8 cellular contexts compared by ENCODE assay signal in genomic region chr6:80457044-80457933, GRCh38.
DNase-seq lines count a peak whose midpoint lies in the region; ATAC-seq and TF ChIP-seq lines count a peak whose summit lies in the region.

No MANE protein-coding gene starts in this region.

- H3K4me1 ChIP-seq in BE2C (0 out of 2 replicates have a peak, but pooled peaks cover under 1% of the 10 kb centered on the region), PC-3 (ENCODE audit: insufficient read depth, low read length) (peaks cover 49% of the 10 kb centered on the region), esophagus squamous epithelium (peaks cover 23 to 77% (median 32%) of the 10 kb centered on the region in 3 donors)

- H3K27ac ChIP-seq in PC-3 (ENCODE audit: low read length) (peak overlapping the region; percentile 63), esophagus squamous epithelium (peak overlapping the region; percentile 8 to 58 (median 17))

- H3K4me1 Mint-ChIP-seq in activated T-helper 17 cell treated with anti-CD3 and anti-CD28 coated beads, Interleukin-2, amount 50 U/mL, for 72 hours, result peaks cover 4% of the 10 kb centered on the region

- peak; percentile 81 for ATAC-seq in PC-3
- ATAC-seq in activated T-helper 17 cell treated with anti-CD3 and anti-CD28 coated beads, Interleukin-2, amount 50 U/mL, for 72 hours (replicated peaks), result no peak
- ATAC-seq in GM18511 (IDR thresholded peaks at IDR 0.05; ENCODE audit: unreplicated experiment), result no peak
- ATAC-seq in HG03442 (IDR thresholded peaks at IDR 0.05; ENCODE audit: unreplicated experiment), result no peak

- intact Hi-C loops in PC-3 (cut with micrococcal nuclease), result loop anchor here (5.0 kb wide), 1 partner anchor 120 kb away; no protein-coding TSS in a partner anchor
- intact Hi-C loops in esophagus squamous epithelium (cut with DNase I), result no loop called here

- H3K4me2 ChIP-seq in PC-3 (ENCODE audit: low read length), result peak overlapping the region; percentile 37

- no peaks in the 10 kb centered on the region for H3K9me3 ChIP-seq in BE2C
- H3K9me3 ChIP-seq in PC-3 (ENCODE audit: low read length), result no peaks in the 10 kb centered on the region
- H3K9me3 ChIP-seq in esophagus squamous epithelium, result no peaks in the 10 kb centered on the region

- no peaks in the 10 kb centered on the region for H3K9me2 ChIP-seq in PC-3 (replicated peaks; ENCODE audit: low read length)

- no peaks in the 10 kb centered on the region for H4K20me1 ChIP-seq in PC-3 (ENCODE audit: low read length)

- H3K9me3 Mint-ChIP-seq in activated T-helper 17 cell treated with anti-CD3 and anti-CD28 coated beads, Interleukin-2, amount 50 U/mL, for 72 hours, result no peaks in the 10 kb centered on the region

- H3K27me3 Mint-ChIP-seq in activated T-helper 17 cell treated with anti-CD3 and anti-CD28 coated beads, Interleukin-2, amount 50 U/mL, for 72 hours, result no peaks in the 10 kb centered on the region

- POLR2A ChIA-PET in PC-3 (lab: Charles Lee; ENCODE audit: unreplicated experiment), result no interaction called here

- H3K27ac Mint-ChIP-seq in activated T-helper 17 cell treated with anti-CD3 and anti-CD28 coated beads, Interleukin-2, amount 50 U/mL, for 72 hours, result no peak overlapping the region

- no peak overlapping the region for H3K4me3 ChIP-seq in BE2C (ENCODE audit: low read depth, low read length)
- no peak overlapping the region for H3K4me3 ChIP-seq in PC-3 (ENCODE audit: low read length)
- H3K4me3 ChIP-seq in esophagus squamous epithelium, result no peak overlapping the region

- no peak overlapping the region for H3K9ac ChIP-seq in PC-3 (ENCODE audit: low read length)

- TF ChIP-seq CTCF in BE2C (IDR thresholded peaks at IDR 0.05; ENCODE audit: low read depth, low read length) (no peak), PC-3 (conservative IDR thresholded peaks at IDR 0.05; ENCODE audit: low read depth, low read length) (no peak), esophagus squamous epithelium (IDR thresholded peaks at IDR 0.05) (no peak)

- H3K27me3 ChIP-seq in BE2C, result no peaks in the 10 kb centered on the region
- H3K27me3 ChIP-seq in PC-3 (ENCODE audit: low read length), result no peaks in the 10 kb centered on the region
- H3K27me3 ChIP-seq in esophagus squamous epithelium, result no peaks in the 10 kb centered on the region

- DNase-seq in BE2C (peak; percentile 49), PC-3 (peak; percentile 90), esophagus squamous epithelium (lab: John Stamatoyannopoulos, UW) (no peak), myocyte (ENCODE audit: low read depth) (peak; percentile 73)
- no peak for DNase-seq in stimulated activated CD4-positive, alpha-beta T cell treated with anti-CD3 and anti-CD28 coated beads, Interleukin-4, amount 100 ng/mL, for 24 hours

- no TSS peak for BruUV-seq in PC-3 (replicated peaks; lab: Mats Ljungman, UMichigan)

- no peak for TF ChIP-seq POLR2A in esophagus squamous epithelium (IDR thresholded peaks at IDR 0.05)

- H3K36me3 ChIP-seq in BE2C (no peaks in the 10 kb centered on the region), PC-3 (ENCODE audit: low read depth, low read length) (no peaks in the 10 kb centered on the region), esophagus squamous epithelium (no peaks in the 10 kb centered on the region)

- CTCF ChIA-PET in PC-3 (lab: Charles Lee), result no interaction called here

- no peaks in the 10 kb centered on the region for H3K36me3 Mint-ChIP-seq in activated T-helper 17 cell treated with anti-CD3 and anti-CD28 coated beads, Interleukin-2, amount 50 U/mL, for 72 hours (ENCODE audit: low read depth)

- H2AFZ ChIP-seq in PC-3 (ENCODE audit: low read length), result no peak overlapping the region

- 33 to 48% methylated on average over 5 of the region's 5 CpGs for WGBS in esophagus squamous epithelium, 2 donors

- no peaks in the 10 kb centered on the region for H3K79me2 ChIP-seq in PC-3 (ENCODE audit: low read length)

- H3F3A ChIP-seq in PC-3 (ENCODE audit: low read length, unreplicated experiment), result peaks cover 9% of the 10 kb centered on the region

- H3K4me3 Mint-ChIP-seq in activated T-helper 17 cell treated with anti-CD3 and anti-CD28 coated beads, Interleukin-2, amount 50 U/mL, for 72 hours, result no peak overlapping the region

Comparison
In these comparisons a context has a peak if more than half of its experiments do, and no peak if none do; other contexts are left out.
1. DNase-seq: peak in BE2C (single experiment), PC-3 (single experiment) and myocyte (single experiment); none in esophagus squamous epithelium (single experiment) and stimulated activated CD4-positive, alpha-beta T cell treated with anti-CD3 and anti-CD28 coated beads, Interleukin-4, amount 100 ng/mL, for 24 hours (single experiment).